In genomic region chr9:31394040-31394473, GRCh38 we compare ENCODE assay signal across 1 cellular context.
TF ChIP-seq lines count a peak whose summit lies in the region.

No MANE protein-coding gene starts in this region.

TF ChIP-seq in GM12878, 131 proteins besides CTCF, POLR2A, EP300 and RAD21 (continued from another document and continues in another):
- TF ChIP-seq REST (IDR thresholded peaks at IDR 0.05; ENCODE audit: low read depth, low read length) (no peak), RFX5 (IDR thresholded peaks at IDR 0.05; ENCODE audit: low read depth, low read length) (no peak), HCFC1 (IDR thresholded peaks at IDR 0.05; ENCODE audit: low read length) (no peak), RBBP5 (conservative IDR thresholded peaks at IDR 0.05) (no peak), HDAC6 (IDR thresholded peaks at IDR 0.05; ENCODE audit: unreplicated experiment) (no peak), RELB (IDR thresholded peaks at IDR 0.05; ENCODE audit: low read depth) (0 out of 2 replicates have a peak, but pooled peaks have one; percentile 19), ATF2 (IDR thresholded peaks at IDR 0.05; ENCODE audit: low read length) (no peak), SIX5 (IDR thresholded peaks at IDR 0.05; ENCODE audit: low read depth, low read length, severe bottlenecking) (no peak), CHD2 (IDR thresholded peaks at IDR 0.05; ENCODE audit: borderline replicate concordance, low read depth, low read length) (no peak), SUPT20H (IDR thresholded peaks at IDR 0.05; ENCODE audit: borderline replicate concordance, control insufficient read depth, low read depth, low read length) (no peak), KLF5 (IDR thresholded peaks at IDR 0.05; ENCODE audit: partially characterized antibody) (no peak), STAT1 (conservative IDR thresholded peaks at IDR 0.05) (no peak), NFXL1 (IDR thresholded peaks at IDR 0.05; ENCODE audit: borderline replicate concordance) (no peak), JUNB (IDR thresholded peaks at IDR 0.05) (peak; percentile 17; the same call in 1 of the 2 replicates), PAX5 (IDR thresholded peaks at IDR 0.05; ENCODE audit: borderline replicate concordance, low read depth, low read length) (no peak), MXI1 (IDR thresholded peaks at IDR 0.05; ENCODE audit: low read depth, low read length) (no peak), BCL11A (IDR thresholded peaks at IDR 0.05; ENCODE audit: low read depth, low read length) (no peak), SMAD1 (IDR thresholded peaks at IDR 0.05; ENCODE audit: low read depth, partially characterized antibody) (peak; percentile 54), CREB1 (IDR thresholded peaks at IDR 0.05; ENCODE audit: low read depth) (no peak), TBL1XR1 (IDR thresholded peaks at IDR 0.05; ENCODE audit: low read depth, low read length) (no peak), NR2C1 (IDR thresholded peaks at IDR 0.05) (no peak), USF1 (IDR thresholded peaks at IDR 0.05; ENCODE audit: borderline replicate concordance, extremely low read length, insufficient read depth, low read depth, low read length) (no peak), PBX3 (IDR thresholded peaks at IDR 0.05; ENCODE audit: insufficient replicate concordance, low read depth, low read length) (no peak), USF2 (IDR thresholded peaks at IDR 0.05; ENCODE audit: borderline replicate concordance, low read depth, low read length) (no peak), ZSCAN29 (IDR thresholded peaks at IDR 0.05) (no peak), ZNF622 (IDR thresholded peaks at IDR 0.05) (no peak), ZNF687 (IDR thresholded peaks at IDR 0.05) (no peak), IKZF2 (IDR thresholded peaks at IDR 0.05) (peak; percentile 47 to 50; a peak in 1 of 4 replicates), ZNF24 (IDR thresholded peaks at IDR 0.05) (no peak), FOS (IDR thresholded peaks at IDR 0.05; ENCODE audit: borderline replicate concordance, extremely low read depth, insufficient read length) (no peak), HSF1 (IDR thresholded peaks at IDR 0.05; ENCODE audit: low read depth, low read length) (no peak), YY1 (IDR thresholded peaks at IDR 0.05; ENCODE audit: low read depth, low read length) (no peak), NFYA (IDR thresholded peaks at IDR 0.05; ENCODE audit: borderline replicate concordance, low read depth, low read length) (no peak), E4F1 (IDR thresholded peaks at IDR 0.05; ENCODE audit: borderline replicate concordance, partially characterized antibody) (no peak), TARDBP (IDR thresholded peaks at IDR 0.05; ENCODE audit: borderline replicate concordance) (no peak), ZNF217 (IDR thresholded peaks at IDR 0.05) (no peak), ZBTB11 (CRISPR knock-in tag; IDR thresholded peaks at IDR 0.05) (no peak), NR2F1 (conservative IDR thresholded peaks at IDR 0.05) (no peak)
